ENCODE assay signal across 15 cellular contexts in genomic region chr4:176309046-176309445, GRCh38. TPM values are rescaled to one million over a fixed set of nuclear protein-coding genes. Genes with fewer than 3 reads are reported as not detected.
DNase-seq lines count a peak whose midpoint lies in the region; ATAC-seq and TF ChIP-seq lines count a peak whose summit lies in the region.
"Had no signal": no experiment of that assay in that cellular context is flagged by ENCODE, and none has a peak within 500 bp of the region (broad histone marks: within the 10 kb centered on the region; RNA-seq: fewer than 3 reads in every experiment).

No MANE protein-coding gene starts in this region.

- H3K9me3 ChIP-seq in transverse colon (no peaks in the 10 kb centered on the region), testis (no peaks in the 10 kb centered on the region)
- H3K9me3 ChIP-seq: tibial artery had no signal

- H3K27me3 ChIP-seq in transverse colon (no peaks in the 10 kb centered on the region), testis (no peaks in the 10 kb centered on the region)

- in situ Hi-C loops in transverse colon (cut with MboI; ENCODE audit: low pct_ligation_motif_present in 1 of 4, low pct_unique_long_range_greater_than_20kb in 1 of 4, low sequenced_read_pairs in 3 of 4): loop anchor here in 1 of 4 donors (25.0 kb wide), 1 partner anchor 247 kb away; the partner anchor contains the start of gene WDR17

- H3K27ac ChIP-seq in transverse colon: peak overlapping the region in 1 of 4 donors; percentile 9
- H3K27ac ChIP-seq in testis: no peak overlapping the region
- H3K27ac ChIP-seq: epithelial cell of prostate, tibial artery had no signal

- H3K4me3 ChIP-seq in transverse colon (no peak overlapping the region), testis (no peak overlapping the region)
- H3K4me3 ChIP-seq: tibial artery had no signal

- no peak overlapping the region for H3K4me3 Mint-ChIP-seq in activated T-cell treated with anti-CD3 and anti-CD28 coated beads, Interleukin-2, amount 50 U/mL, for 72 hours
- H3K4me3 Mint-ChIP-seq in activated T-cell treated with anti-CD3 and anti-CD28 coated beads, Interleukin-2, amount 50 U/mL, for 24 hours: no peak overlapping the region

- no peak for TF ChIP-seq EP300 in transverse colon (IDR thresholded peaks at IDR 0.05; ENCODE audit: low read depth)

- no peaks in the 10 kb centered on the region for H3K36me3 Mint-ChIP-seq in activated T-cell treated with anti-CD3 and anti-CD28 coated beads, Interleukin-2, amount 50 U/mL, for 72 hours (ENCODE audit: insufficient read depth in 2 of 2)
- no peaks in the 10 kb centered on the region for H3K36me3 Mint-ChIP-seq in activated T-cell treated with anti-CD3 and anti-CD28 coated beads, Interleukin-2, amount 50 U/mL, for 24 hours (ENCODE audit: low read depth)

- peak; percentile 66 to 75 for ATAC-seq in activated T-cell treated with anti-CD3 and anti-CD28 coated beads, Interleukin-2, amount 50 U/mL, for 72 hours (replicated peaks in 1 of 2)
- ATAC-seq in GM21717 (IDR thresholded peaks at IDR 0.05; ENCODE audit: unreplicated experiment) (peak; percentile 99), HG03175 (IDR thresholded peaks at IDR 0.05; ENCODE audit: unreplicated experiment) (peak; percentile 100)

- intact Hi-C loops in transverse colon (cut with DNase I; ENCODE audit: low total_unique reads): no loop called here
- intact Hi-C loops in testis (cut with DNase I; ENCODE audit: low total_unique reads): no loop called here

- H3K4me1 Mint-ChIP-seq in activated T-cell treated with anti-CD3 and anti-CD28 coated beads, Interleukin-2, amount 50 U/mL, for 72 hours (ENCODE audit: low read depth): no peaks in the 10 kb centered on the region
- H3K4me1 Mint-ChIP-seq in activated T-cell treated with anti-CD3 and anti-CD28 coated beads, Interleukin-2, amount 50 U/mL, for 24 hours (ENCODE audit: low read depth): no peaks in the 10 kb centered on the region

- no peaks in the 10 kb centered on the region for H3K36me3 ChIP-seq in transverse colon
- H3K36me3 ChIP-seq in testis (ENCODE audit: low read depth, missing control alignments): no peaks in the 10 kb centered on the region
- H3K36me3 ChIP-seq: tibial artery had no signal

- H3K27ac Mint-ChIP-seq in activated T-cell treated with anti-CD3 and anti-CD28 coated beads, Interleukin-2, amount 50 U/mL, for 72 hours: no peak overlapping the region
- no peak overlapping the region for H3K27ac Mint-ChIP-seq in activated T-cell treated with anti-CD3 and anti-CD28 coated beads, Interleukin-2, amount 50 U/mL, for 24 hours

- peak in 1 of 2 donors; percentile 2 for DNase-seq in activated T-cell treated with anti-CD3 and anti-CD28 coated beads, Interleukin-2, amount 50 U/mL, for 72 hours
- no peak for DNase-seq in activated T-cell treated with anti-CD3 and anti-CD28 coated beads, Interleukin-2, amount 50 U/mL, for 24 hours
- DNase-seq in transverse colon (peak; percentile 39), NCI-H1105 treated with DMSO at 0.1 percent for 48 hours (lab: John Stamatoyannopoulos, UW) (no peak), ureter (ENCODE audit: low spot score) (no peak), testis (no peak)
- DNase-seq: anterior cingulate cortex, NCI-H2081, tibial artery had no signal

- H3K9me3 Mint-ChIP-seq in activated T-cell treated with anti-CD3 and anti-CD28 coated beads, Interleukin-2, amount 50 U/mL, for 72 hours: no peaks in the 10 kb centered on the region
- H3K9me3 Mint-ChIP-seq in activated T-cell treated with anti-CD3 and anti-CD28 coated beads, Interleukin-2, amount 50 U/mL, for 24 hours: no peaks in the 10 kb centered on the region

- H3K27me3 Mint-ChIP-seq in activated T-cell treated with anti-CD3 and anti-CD28 coated beads, Interleukin-2, amount 50 U/mL, for 72 hours (ENCODE audit: low read depth): peaks cover 31% of the 10 kb centered on the region
- peaks cover 39% of the 10 kb centered on the region for H3K27me3 Mint-ChIP-seq in activated T-cell treated with anti-CD3 and anti-CD28 coated beads, Interleukin-2, amount 50 U/mL, for 24 hours

- no peak for TF ChIP-seq CTCF in transverse colon (IDR thresholded peaks at IDR 0.05)
- TF ChIP-seq CTCF in testis (IDR thresholded peaks at IDR 0.05): no peak

- 76 to 80% methylated on average over 2 of the region's 2 CpGs for WGBS in transverse colon (ENCODE audit: low coverage in 1 of 2), 2 donors
- 90% methylated on average over 2 of the region's 2 CpGs for WGBS in testis, 2 donors

- TF ChIP-seq POLR2A in transverse colon (IDR thresholded peaks at IDR 0.05) (no peak), testis (IDR thresholded peaks at IDR 0.05) (no peak)

- no peaks in the 10 kb centered on the region for H3K4me1 ChIP-seq in transverse colon
- H3K4me1 ChIP-seq in testis: no peaks in the 10 kb centered on the region
- H3K4me1 ChIP-seq: tibial artery had no signal

RNA-seq across cellular contexts. Expression of gene SPCS3, which starts 10.7 kb away (rescaled TPM):
- 100 to 1,000 TPM; 115 to 145 TPM for total RNA-seq in activated T-cell treated with anti-CD3 and anti-CD28 coated beads, Interleukin-2, amount 50 U/mL, for 72 hours
- total RNA-seq in transverse colon (10 to 100 TPM; 23.2 to 77.8 (median 33.8) TPM), ureter (122 TPM), testis (10 to 100 TPM; 26.6 to 30.2 TPM)
- 29.2 TPM for polyA plus RNA-seq in testis (ENCODE audit: insufficient read depth, low read depth, low replicate concordance)

RNA-seq across cellular contexts. Expression of gene ASB5, which starts 40.0 kb away (rescaled TPM):
- not detected for total RNA-seq in activated T-cell treated with anti-CD3 and anti-CD28 coated beads, Interleukin-2, amount 50 U/mL, for 72 hours
- 1 to 10 TPM in 3 of 4 donors, not detected in 1; 1.4 to 3.8 (median 1.8) TPM for total RNA-seq in transverse colon
- total RNA-seq in ureter: 1.7 TPM
- total RNA-seq in testis: 1 to 10 TPM in 1 of 2 donors, under 1 TPM in 1; 0.99 to 5.4 TPM
- polyA plus RNA-seq in testis (ENCODE audit: insufficient read depth, low read depth, low replicate concordance): 8.3 TPM
- total RNA-seq: A673, HT-29 had no signal
- polyA plus RNA-seq: keratinocyte had no signal
